Comparison of ENCODE assay signal across 8 cellular contexts in genomic region chr12:75977952-75978671, GRCh38. TPM values are rescaled to one million over a fixed set of nuclear protein-coding genes. Genes with fewer than 3 reads are reported as not detected.
A peak's percentile ranks its signal among the peaks of the same experiment; 100 is the strongest.
DNase-seq lines count a peak whose midpoint lies in the region; ATAC-seq and TF ChIP-seq lines count a peak whose summit lies in the region.

No MANE protein-coding gene starts in this region.

- peak overlapping the region; percentile 97 for H3K27ac Mint-ChIP-seq in activated CD4-positive, alpha-beta memory T cell treated with anti-CD3 and anti-CD28 coated beads for 36 hours

- peak; percentile 95 for ATAC-seq in HG02759 (IDR thresholded peaks at IDR 0.05; ENCODE audit: unreplicated experiment)

- CTCF ChIA-PET in activated CD4-positive, alpha-beta memory T cell treated with anti-CD3 and anti-CD28 coated beads for 36 hours (lab: Charles Lee), result interaction anchor here (0.6 to 3.2 kb wide), 7 partner anchors 43 to 264 kb away, joined by 3 to 21 read pairs (median 3); partner anchors contain the start of gene PHLDA1

- H3K4me3 Mint-ChIP-seq in activated CD4-positive, alpha-beta memory T cell treated with anti-CD3 and anti-CD28 coated beads for 36 hours, result peak overlapping the region; percentile 34

- peak overlapping the region in 1 of 2 donors; percentile 17 for H3K4me3 ChIP-seq in mucosa of rectum (ENCODE audit: low read length in 2 of 2)

- H3K9me3 ChIP-seq in mucosa of rectum (ENCODE audit: control insufficient read depth in 2 of 2, low read length in 2 of 2), result no peaks in the 10 kb centered on the region

- no peaks in the 10 kb centered on the region for H3K36me3 Mint-ChIP-seq in activated CD4-positive, alpha-beta memory T cell treated with anti-CD3 and anti-CD28 coated beads for 36 hours

- POLR2A ChIA-PET in activated CD4-positive, alpha-beta memory T cell treated with anti-CD3 and anti-CD28 coated beads for 36 hours (lab: Charles Lee), result interaction anchor here (1.2 to 4.0 kb wide), 8 partner anchors 12 to 181 kb away, joined by 3 to 46 read pairs (median 8); partner anchors contain the start of gene PHLDA1

- H3K9ac ChIP-seq in mucosa of rectum (ENCODE audit: low read depth in 1 of 2, low read length in 2 of 2), result peak overlapping the region in 1 of 2 donors; percentile 14

- H3K4me1 ChIP-seq in mucosa of rectum (ENCODE audit: control insufficient read depth in 2 of 2, insufficient read depth in 2 of 2, low read length in 2 of 2), result peaks cover 15 to 30% of the 10 kb centered on the region in 2 donors

- no peaks in the 10 kb centered on the region for H3K27me3 ChIP-seq in mucosa of rectum (ENCODE audit: control insufficient read depth in 2 of 2, insufficient read depth in 2 of 2, low read length in 2 of 2)

- intact Hi-C loops in activated CD4-positive, alpha-beta memory T cell treated with anti-CD3 and anti-CD28 coated beads for 36 hours (cut with micrococcal nuclease), result loop anchor here (1.0 to 2.0 kb wide), 5 partner anchors 24 to 498 kb away; partner anchors contain the start of genes GLIPR1, KRR1 and NAP1L1

- DNase-seq in GM13977 (ENCODE audit: low spot score) (peak; percentile 63), NCI-H2196 (lab: John Stamatoyannopoulos, UW; ENCODE audit: unreplicated experiment) (peak; percentile 55), NCI-H187 (lab: John Stamatoyannopoulos, UW) (no peak)
- peak; percentile 88 for DNase-seq in activated CD4-positive, alpha-beta memory T cell treated with anti-CD3 and anti-CD28 coated beads for 36 hours
- peak; percentile 63 for DNase-seq in effector CD4-positive, alpha-beta T cell
- peak; percentile 40 to 57 for DNase-seq in stimulated activated CD8-positive, alpha-beta memory T cell treated with anti-CD3 and anti-CD28 coated beads, Interleukin-4, amount 100 ng/mL, for 1 hour (ENCODE audit: low read depth in 2 of 2, low spot score in 1 of 2)

- H3K36me3 ChIP-seq in mucosa of rectum (ENCODE audit: control insufficient read depth in 2 of 2, insufficient read depth in 2 of 2, low read length in 2 of 2), result no peaks in the 10 kb centered on the region

- TF ChIP-seq CTCF in GM13977 (IDR thresholded peaks at IDR 0.05; ENCODE audit: extremely low read depth, insufficient read depth, missing control alignments), result no peak

- H3K9me3 Mint-ChIP-seq in activated CD4-positive, alpha-beta memory T cell treated with anti-CD3 and anti-CD28 coated beads for 36 hours, result no peaks in the 10 kb centered on the region

- H3K27me3 Mint-ChIP-seq in activated CD4-positive, alpha-beta memory T cell treated with anti-CD3 and anti-CD28 coated beads for 36 hours, result no peaks in the 10 kb centered on the region

- H3K27ac ChIP-seq in mucosa of rectum (ENCODE audit: low read depth in 2 of 2, low read length in 2 of 2), result peak overlapping the region; percentile 77 to 78

- in situ Hi-C loops in GM13977 (cut with MboI; ENCODE audit: low pct_unique_long_range_greater_than_20kb, low sequenced_read_pairs, unreplicated experiment), result no loop called here

- peaks cover 63% of the 10 kb centered on the region for H3K4me1 Mint-ChIP-seq in activated CD4-positive, alpha-beta memory T cell treated with anti-CD3 and anti-CD28 coated beads for 36 hours (ENCODE audit: low read depth)

RNA-seq across cellular contexts. Expression of gene PHLDA1, which starts 53.5 kb away (rescaled TPM):
- total RNA-seq in activated CD4-positive, alpha-beta memory T cell treated with anti-CD3 and anti-CD28 coated beads for 36 hours, result 10 to 100 TPM; 23.8 to 24.4 TPM

Comparison
In these comparisons a context has a peak if more than half of its experiments do, and no peak if none do; other contexts are left out.
1. DNase-seq: peak in GM13977 (single experiment), NCI-H2196 (single experiment), activated CD4-positive, alpha-beta memory T cell treated with anti-CD3 and anti-CD28 coated beads for 36 hours (single experiment), effector CD4-positive, alpha-beta T cell (single experiment) and stimulated activated CD8-positive, alpha-beta memory T cell treated with anti-CD3 and anti-CD28 coated beads, Interleukin-4, amount 100 ng/mL, for 1 hour (2 of 2); none in NCI-H187 (0 of 2).